In the genomic region with DNA sequence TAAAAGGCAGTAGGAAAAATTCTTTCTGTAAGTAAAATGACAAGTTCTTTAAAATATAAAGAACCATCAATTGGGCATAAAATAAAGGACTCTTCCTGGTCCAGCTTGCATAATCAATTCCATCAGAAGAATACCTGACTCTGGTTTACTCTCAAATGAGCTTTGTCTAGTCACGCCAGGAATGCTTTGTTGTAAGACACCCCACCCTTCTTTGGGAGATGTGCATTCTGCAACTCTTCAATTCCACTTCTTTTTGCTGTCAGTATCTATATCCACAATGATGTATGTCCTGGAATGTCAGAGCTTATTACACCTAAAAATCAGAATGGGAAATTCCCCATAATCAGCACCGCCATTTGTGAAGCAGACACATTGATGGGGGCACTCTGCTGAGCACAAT, we compare ENCODE assay signal across 30 cellular contexts.
DNase-seq lines count a peak whose midpoint lies in the region; FAIRE-seq and TF ChIP-seq lines count a peak whose summit lies in the region.
"Had no signal": no experiment of that assay in that cellular context is flagged by ENCODE, and none has a peak within 500 bp of the region (broad histone marks: within the 10 kb centered on the region; RNA-seq: fewer than 3 reads in every experiment).

No MANE protein-coding gene starts in this region.

- DNase-seq in GM23248 (no peak), astrocyte (ENCODE audit: low read depth) (no peak), trophoblast cell (peak in 1 of 2 donors; percentile 26), UCSD-AML1 (lab: John Stamatoyannopoulos, UW; ENCODE audit: unreplicated experiment) (no peak), kidney glomerular epithelial cell (lab: John Stamatoyannopoulos, UW) (no peak), glutamatergic neuron (no peak)
- DNase-seq in stimulated activated CD4-positive, alpha-beta T cell treated with anti-CD3 and anti-CD28 coated beads, Interleukin-12 subunit alpha, Interleukin-12 subunit beta, amount 100 ng/mL, for 4 hours: no peak
- DNase-seq: activated CD8-positive, alpha-beta T cell treated with anti-CD3 and anti-CD28 coated beads, Interleukin-2, amount 10 ng/mL, durations not matched to agents 7 days and 5 days; CD8-positive, alpha-beta T cell; cortex of kidney; DMS 273 treated with DMSO at 0.1 percent for 48 hours; effector memory CD4-positive, alpha-beta T cell; KBM-7; left cardiac atrium; NCI-H1417 treated with DMSO at 0.1 percent for 48 hours; NCI-H2029 treated with DMSO at 0.1 percent for 48 hours; NCI-H526 treated with DMSO at 0.1 percent for 48 hours; ovary; SIG-M5; stimulated activated naive CD8-positive, alpha-beta T cell treated with anti-CD3 and anti-CD28 coated beads, Interleukin-15, Interleukin-2, amounts not matched to agents 100 U/mL and 50 U/mL, for 24 hours; testis had no signal

- TF ChIP-seq CTCF in astrocyte (IDR thresholded peaks at IDR 0.05; ENCODE audit: insufficient read depth, low read depth, low read length) (no peak), glutamatergic neuron (IDR thresholded peaks at IDR 0.05; ENCODE audit: partially characterized antibody, unreplicated experiment) (no peak)

- in situ Hi-C loops in GM23248 (cut with MboI): no loop called here

- peak overlapping the region; percentile 79 for H2BK120ac ChIP-seq in trophoblast cell (ENCODE audit: insufficient read depth, low read length, poor library complexity)

- no peak overlapping the region for H4K8ac ChIP-seq in trophoblast cell (ENCODE audit: low read depth, low read length)

- H3F3A ChIP-seq in GM23248 (ENCODE audit: insufficient read depth): peaks cover 68% of the 10 kb centered on the region

- H3K9ac ChIP-seq in GM23248 (no peak overlapping the region), astrocyte (ENCODE audit: low read length) (peak overlapping the region; percentile 80), trophoblast cell (ENCODE audit: low read length) (no peak overlapping the region)

- H3K36me3 Mint-ChIP-seq in astrocyte (ENCODE audit: low read depth, unreplicated experiment) (peaks cover 11% of the 10 kb centered on the region), glutamatergic neuron (ENCODE audit: unreplicated experiment) (no peaks in the 10 kb centered on the region)
- H3K36me3 Mint-ChIP-seq: activated naive CD4-positive, alpha-beta T cell treated with anti-CD3 and anti-CD28 coated beads, Interleukin-2, amount 50 U/mL, for 72 hours; CD8-positive, alpha-beta T cell had no signal

- no peak overlapping the region for H3K23ac ChIP-seq in trophoblast cell (ENCODE audit: low read length)

- H3K4me1 ChIP-seq in GM23248 (ENCODE audit: insufficient read depth) (peaks cover 68% of the 10 kb centered on the region), astrocyte (ENCODE audit: insufficient read depth, low read length) (peaks cover 58% of the 10 kb centered on the region), esophagus (ENCODE audit: control insufficient read depth in 2 of 2, insufficient read depth in 2 of 2, low read length in 1 of 2) (peaks cover 2 to 9% of the 10 kb centered on the region in 2 donors), trophoblast cell (ENCODE audit: control insufficient read depth in 1 of 2, insufficient read depth in 2 of 2, low read length in 2 of 2) (peaks cover 16 to 33% of the 10 kb centered on the region in 2 experiments)

- H3K9me2 ChIP-seq in GM23248 (ENCODE audit: insufficient read depth): no peaks in the 10 kb centered on the region

- H3K79me2 ChIP-seq in GM23248 (ENCODE audit: insufficient read depth) (peaks cover 98% of the 10 kb centered on the region), astrocyte (ENCODE audit: insufficient read depth, low read length) (peaks cover 87% of the 10 kb centered on the region), trophoblast cell (ENCODE audit: control insufficient read depth, insufficient read depth, low read length, poor library complexity) (peaks cover 10% of the 10 kb centered on the region)

- H2AFZ ChIP-seq in GM23248: no peak overlapping the region
- no peak overlapping the region for H2AFZ ChIP-seq in astrocyte (ENCODE audit: low read depth, low read length)
- H2AFZ ChIP-seq in trophoblast cell (ENCODE audit: insufficient read depth, low read length, poor library complexity): no peak overlapping the region

- peak overlapping the region; percentile 84 for H2BK5ac ChIP-seq in trophoblast cell (ENCODE audit: low read depth, low read length, poor library complexity)

- no peak overlapping the region for H2AK5ac ChIP-seq in trophoblast cell (ENCODE audit: low read length)

- H3K27me3 Mint-ChIP-seq in astrocyte (ENCODE audit: low read depth, unreplicated experiment) (no peaks in the 10 kb centered on the region), glutamatergic neuron (ENCODE audit: unreplicated experiment) (no peaks in the 10 kb centered on the region)

- H3K36me3 ChIP-seq in GM23248 (ENCODE audit: low read depth) (no peaks in the 10 kb centered on the region), astrocyte (ENCODE audit: insufficient read depth, low read length) (no peaks in the 10 kb centered on the region), esophagus (ENCODE audit: control insufficient read depth in 2 of 2, insufficient read depth in 2 of 2, low read length in 1 of 2) (no peaks in the 10 kb centered on the region), trophoblast cell (ENCODE audit: control insufficient read depth in 1 of 2, insufficient read depth in 2 of 2, low read length in 2 of 2) (no peaks in the 10 kb centered on the region)
- H3K36me3 ChIP-seq: cardiac muscle cell, ovary had no signal

- no peak overlapping the region for H4K91ac ChIP-seq in trophoblast cell (ENCODE audit: low read depth, low read length)

- no peak overlapping the region for H3K14ac ChIP-seq in trophoblast cell (ENCODE audit: low read length)

- H2BK12ac ChIP-seq in trophoblast cell (ENCODE audit: low read length): no peak overlapping the region

- H3K79me1 ChIP-seq in trophoblast cell (ENCODE audit: low read length): peaks cover 29% of the 10 kb centered on the region

- FAIRE-seq in astrocyte (lab: Jason Lieb, UNC): no peak
- FAIRE-seq: A204.1, frontal cortex, GM18507, urothelium cell line had no signal

- H4K20me1 ChIP-seq in GM23248 (ENCODE audit: insufficient read depth) (0 out of 2 replicates have a peak, but pooled peaks cover 3% of the 10 kb centered on the region), astrocyte (ENCODE audit: insufficient read depth, low read length) (peaks cover 44% of the 10 kb centered on the region)

- H4K12ac ChIP-seq in trophoblast cell (ENCODE audit: low read depth, low read length): no peak overlapping the region

- H3K27me3 ChIP-seq in GM23248 (replicated peaks; ENCODE audit: insufficient read depth) (no peaks in the 10 kb centered on the region), astrocyte (ENCODE audit: insufficient read depth, low read length) (no peaks in the 10 kb centered on the region), esophagus (ENCODE audit: control insufficient read depth in 1 of 2, insufficient read depth in 2 of 2, low read length in 2 of 2) (no peaks in the 10 kb centered on the region), trophoblast cell (ENCODE audit: insufficient read depth, low read length) (no peaks in the 10 kb centered on the region)
- H3K27me3 ChIP-seq: ovary, testis had no signal

- 90 to 96% methylated on average over 2 of the region's 2 CpGs for WGBS in GM23248 (ENCODE audit: low coverage in 1 of 2, low lambda C conversion rate in 2 of 2, missing lambda C conversion rate in 2 of 2), 2 experiments
- 52 to 71% methylated on average over 2 of the region's 2 CpGs for WGBS in esophagus, 2 donors
- WGBS in trophoblast cell (ENCODE audit: extremely low coverage, insufficient coverage, insufficient read length): no CpG with 5 or more reads among the region's 2 CpGs

- peak overlapping the region; percentile 80 for H3K4ac ChIP-seq in trophoblast cell (ENCODE audit: low read depth, low read length)

- H3K27ac Mint-ChIP-seq in astrocyte (ENCODE audit: unreplicated experiment) (peak overlapping the region; percentile 100), glutamatergic neuron (ENCODE audit: unreplicated experiment) (no peak overlapping the region)
- H3K27ac Mint-ChIP-seq: activated CD8-positive, alpha-beta T cell treated with anti-CD3 and anti-CD28 coated beads, Interleukin-2, amount 10 ng/mL, durations not matched to agents 7 days and 5 days; activated naive CD4-positive, alpha-beta T cell treated with anti-CD3 and anti-CD28 coated beads, Interleukin-2, amount 50 U/mL, for 72 hours; CD8-positive, alpha-beta T cell; T-helper 2 cell treated with Interferon-gamma antibody and Interleukin-4, amounts not matched to agents 5 μg/mL and 100 μg/mL, for 36 hours had no signal

- H3K4me3 ChIP-seq in GM23248: no peak overlapping the region
- H3K4me3 ChIP-seq in astrocyte (ENCODE audit: insufficient read depth, low read depth, low read length): no peak overlapping the region
- H3K4me3 ChIP-seq in esophagus (ENCODE audit: low read depth in 1 of 2, low read length in 2 of 2): no peak overlapping the region
- H3K4me3 ChIP-seq in trophoblast cell (ENCODE audit: low read depth, low read length): no peak overlapping the region
- H3K4me3 ChIP-seq: cardiac muscle cell, ovary, testis had no signal

- peak overlapping the region; percentile 5 for H3K4me3 Mint-ChIP-seq in astrocyte (ENCODE audit: unreplicated experiment)
- no peak overlapping the region for H3K4me3 Mint-ChIP-seq in glutamatergic neuron (ENCODE audit: unreplicated experiment)
- H3K4me3 Mint-ChIP-seq: activated CD8-positive, alpha-beta T cell treated with anti-CD3 and anti-CD28 coated beads, Interleukin-2, amount 10 ng/mL, durations not matched to agents 7 days and 5 days; CD8-positive, alpha-beta T cell; nephron; T-helper 2 cell treated with Interferon-gamma antibody and Interleukin-4, amounts not matched to agents 5 μg/mL and 100 μg/mL, for 36 hours had no signal

- H3K4me1 Mint-ChIP-seq in astrocyte (ENCODE audit: low read depth, unreplicated experiment): peaks cover 64% of the 10 kb centered on the region
- H3K4me1 Mint-ChIP-seq in glutamatergic neuron (ENCODE audit: low read depth, unreplicated experiment): peaks cover 3% of the 10 kb centered on the region

- H3K4me2 ChIP-seq in GM23248 (ENCODE audit: unreplicated experiment) (peak overlapping the region; percentile 50), astrocyte (ENCODE audit: low read length) (peak overlapping the region; percentile 84), trophoblast cell (ENCODE audit: low read length) (no peak overlapping the region)

- H3K18ac ChIP-seq in trophoblast cell (ENCODE audit: low read length): no peak overlapping the region

- H3K9me3 Mint-ChIP-seq in astrocyte (ENCODE audit: unreplicated experiment): no peaks in the 10 kb centered on the region
- H3K9me3 Mint-ChIP-seq in glutamatergic neuron (ENCODE audit: unreplicated experiment): peaks cover 4% of the 10 kb centered on the region
- H3K9me3 Mint-ChIP-seq: activated naive CD4-positive, alpha-beta T cell treated with anti-CD3 and anti-CD28 coated beads, Interleukin-2, amount 50 U/mL, for 72 hours; CD8-positive, alpha-beta T cell; nephron; T-helper 2 cell treated with Interferon-gamma antibody and Interleukin-4, amounts not matched to agents 5 μg/mL and 100 μg/mL, for 36 hours had no signal

- H3K9me3 ChIP-seq in GM23248 (ENCODE audit: low read depth): no peaks in the 10 kb centered on the region
- no peaks in the 10 kb centered on the region for H3K9me3 ChIP-seq in astrocyte (ENCODE audit: insufficient read depth, low read depth, low read length)
- no peaks in the 10 kb centered on the region for H3K9me3 ChIP-seq in esophagus (ENCODE audit: control insufficient read depth in 2 of 2, insufficient read depth in 1 of 2, low read depth in 1 of 2, low read length in 1 of 2)
- H3K9me3 ChIP-seq in trophoblast cell (ENCODE audit: insufficient read depth, low read depth, low read length): no peaks in the 10 kb centered on the region
- H3K9me3 ChIP-seq: ovary, testis had no signal

- H3K27ac ChIP-seq in GM23248 (peak overlapping the region; percentile 90), astrocyte (ENCODE audit: low read depth, low read length) (peak overlapping the region; percentile 93), esophagus (ENCODE audit: low read depth in 2 of 2, low read length in 1 of 2) (peak overlapping the region; percentile 77 to 82), trophoblast cell (ENCODE audit: low read depth, low read length) (peak overlapping the region; percentile 84)
- H3K27ac ChIP-seq: cardiac muscle cell, ovary, testis had no signal
